Comparison of ENCODE assay signal across 8 cellular contexts in the genomic region with DNA sequence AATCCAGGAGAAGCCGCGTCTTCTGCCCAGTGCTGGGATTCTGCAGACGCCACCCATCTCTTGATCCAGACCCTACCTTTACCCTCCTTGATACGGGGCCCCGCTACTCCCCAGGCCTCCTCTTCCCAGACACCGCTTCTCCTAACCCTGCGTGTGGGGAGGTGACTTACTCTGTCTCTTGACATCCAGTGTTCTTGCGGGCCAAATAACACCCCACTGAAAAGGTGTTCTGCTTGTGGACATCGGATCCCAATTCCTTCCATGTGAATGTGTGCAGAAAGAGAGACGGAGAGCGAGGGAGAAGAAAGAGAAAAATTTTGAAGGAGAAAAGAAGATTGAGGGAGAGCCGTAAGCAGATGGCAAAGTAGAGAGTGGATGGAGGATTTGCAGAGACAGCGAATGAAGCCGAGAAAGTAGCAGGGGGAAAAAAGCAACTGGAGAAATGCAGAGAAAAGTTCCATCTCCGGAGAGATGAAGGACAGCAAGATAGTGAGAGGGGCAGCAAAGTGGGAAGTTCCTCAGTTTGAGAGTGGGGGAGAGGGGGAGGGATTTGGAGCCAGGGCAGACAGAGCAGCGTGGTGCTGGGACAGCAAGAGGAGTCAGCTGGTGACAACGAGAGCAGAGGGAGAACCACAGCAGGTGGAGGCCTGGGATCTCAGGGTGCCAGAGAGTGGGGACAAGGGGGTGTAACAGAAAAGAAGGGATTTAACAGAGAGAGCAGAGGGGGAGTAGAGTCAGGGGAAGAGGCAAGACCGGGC. TPM values are rescaled to one million over a fixed set of nuclear protein-coding genes. Genes with fewer than 3 reads are reported as not detected.
DNase-seq lines count a peak whose midpoint lies in the region; ATAC-seq, FAIRE-seq and TF ChIP-seq lines count a peak whose summit lies in the region.

No MANE protein-coding gene starts in this region.

- peaks cover 37% of the 10 kb centered on the region for H3K79me2 ChIP-seq in Loucy (ENCODE audit: insufficient read depth, low read length)

- H3K36me3 Mint-ChIP-seq in activated CD4-positive, alpha-beta T cell treated with anti-CD3 and anti-CD28 coated beads for 36 hours (ENCODE audit: low read depth): peaks cover 75% of the 10 kb centered on the region
- H3K36me3 Mint-ChIP-seq in central memory CD8-positive, alpha-beta T cell (ENCODE audit: insufficient read depth): peaks cover 27% of the 10 kb centered on the region

- H3K9me2 ChIP-seq in Loucy (replicated peaks; ENCODE audit: low read depth, low read length): no peaks in the 10 kb centered on the region

- CTCF ChIA-PET in activated CD4-positive, alpha-beta T cell treated with anti-CD3 and anti-CD28 coated beads for 36 hours (lab: Charles Lee): no interaction called here

- FAIRE-seq in HTR-8/SVneo (lab: Jason Lieb, UNC): no peak

- no peaks in the 10 kb centered on the region for H3K27me3 Mint-ChIP-seq in activated CD4-positive, alpha-beta T cell treated with anti-CD3 and anti-CD28 coated beads for 36 hours
- H3K27me3 Mint-ChIP-seq in central memory CD8-positive, alpha-beta T cell: no peaks in the 10 kb centered on the region

- peak overlapping the region; percentile 100 for H2AFZ ChIP-seq in Loucy (ENCODE audit: low read length)

- H3K4me1 ChIP-seq in Loucy (ENCODE audit: insufficient read depth, low read length, poor library complexity, severe bottlenecking) (peaks cover 15% of the 10 kb centered on the region), mononuclear cell (ENCODE audit: insufficient read depth, low read length) (peaks cover 14% of the 10 kb centered on the region)

- peak overlapping the region; percentile 98 for H3K27ac Mint-ChIP-seq in activated CD4-positive, alpha-beta T cell treated with anti-CD3 and anti-CD28 coated beads for 36 hours
- H3K27ac Mint-ChIP-seq in central memory CD8-positive, alpha-beta T cell (ENCODE audit: low read depth): peak overlapping the region; percentile 98

- peaks cover 18% of the 10 kb centered on the region for H3K4me1 Mint-ChIP-seq in activated CD4-positive, alpha-beta T cell treated with anti-CD3 and anti-CD28 coated beads for 36 hours
- H3K4me1 Mint-ChIP-seq in central memory CD8-positive, alpha-beta T cell: peaks cover 28% of the 10 kb centered on the region

- TF ChIP-seq CTCF in Loucy (conservative IDR thresholded peaks at IDR 0.05; ENCODE audit: low read length): no peak

- peak overlapping the region; percentile 81 for H3K4me2 ChIP-seq in Loucy (ENCODE audit: low read depth, low read length, poor library complexity, severe bottlenecking)

- peak; percentile 9 for DNase-seq in activated CD4-positive, alpha-beta T cell treated with anti-CD3 and anti-CD28 coated beads for 36 hours
- DNase-seq in activated CD4-positive, alpha-beta T cell treated with anti-CD3 and anti-CD28 coated beads for 4 hours: no peak
- no peak for DNase-seq in central memory CD8-positive, alpha-beta T cell (ENCODE audit: low spot score in 2 of 2)
- DNase-seq in HTR-8/SVneo (ENCODE audit: insufficient read length, low spot score) (no peak), G401 (ENCODE audit: low spot score) (no peak)

- H3K27me3 ChIP-seq in Loucy (ENCODE audit: insufficient read depth, low read length, poor library complexity, severe bottlenecking) (no peaks in the 10 kb centered on the region), mononuclear cell (ENCODE audit: insufficient read depth, low read length) (no peaks in the 10 kb centered on the region)

- H3K9me3 ChIP-seq in Loucy (ENCODE audit: insufficient read depth, low read depth, low read length): no peaks in the 10 kb centered on the region
- peaks cover 15% of the 10 kb centered on the region for H3K9me3 ChIP-seq in mononuclear cell (ENCODE audit: low read depth, low read length)

- POLR2A ChIA-PET in activated CD4-positive, alpha-beta T cell treated with anti-CD3 and anti-CD28 coated beads for 36 hours (lab: Charles Lee): no interaction called here

- no peaks in the 10 kb centered on the region for H3F3A ChIP-seq in Loucy (ENCODE audit: low read depth)

- intact Hi-C loops in activated CD4-positive, alpha-beta T cell treated with anti-CD3 and anti-CD28 coated beads for 36 hours (cut with DNase I, micrococcal nuclease): loop anchor here in 1 of 2 experiments (1.0 kb wide), 1 partner anchor 28 kb away; the partner anchor contains the start of gene ZNF766

- H3K36me3 ChIP-seq in Loucy (ENCODE audit: insufficient read depth, low read length): peaks cover 28% of the 10 kb centered on the region; the same call in 1 of the 2 replicates

- ATAC-seq in activated CD4-positive, alpha-beta T cell treated with anti-CD3 and anti-CD28 coated beads for 36 hours: peak; percentile 54
- no peak for ATAC-seq in central memory CD8-positive, alpha-beta T cell (replicated peaks; ENCODE audit: extremely low read depth, poor library complexity, severe bottlenecking)
- no peak for ATAC-seq in GM21526 (IDR thresholded peaks at IDR 0.05; ENCODE audit: low FRiP score, unreplicated experiment)

- H3K9me3 Mint-ChIP-seq in activated CD4-positive, alpha-beta T cell treated with anti-CD3 and anti-CD28 coated beads for 36 hours (ENCODE audit: low read depth): peaks cover 38% of the 10 kb centered on the region
- peaks cover 1% of the 10 kb centered on the region for H3K9me3 Mint-ChIP-seq in central memory CD8-positive, alpha-beta T cell

- H3K4me3 ChIP-seq in Loucy (ENCODE audit: low read length, poor library complexity, severe bottlenecking) (peak overlapping the region; percentile 99), mononuclear cell (ENCODE audit: low read length) (peak overlapping the region; percentile 81)

- in situ Hi-C loops in G401 (cut with HindIII; ENCODE audit: low sequenced_read_pairs): no loop called here

- peak overlapping the region; percentile 90 for H3K4me3 Mint-ChIP-seq in activated CD4-positive, alpha-beta T cell treated with anti-CD3 and anti-CD28 coated beads for 36 hours
- peak overlapping the region; percentile 91 for H3K4me3 Mint-ChIP-seq in central memory CD8-positive, alpha-beta T cell

- peak overlapping the region; percentile 96 for H3K9ac ChIP-seq in Loucy (ENCODE audit: low read depth, low read length, poor library complexity, severe bottlenecking)

- H4K20me1 ChIP-seq in Loucy (ENCODE audit: insufficient read depth, low read length, poor library complexity, severe bottlenecking): peaks cover 16% of the 10 kb centered on the region

RNA-seq across cellular contexts. Expression of gene ZNF480, which starts 0.8 kb away (rescaled TPM):
- 1 to 10 TPM; 4.8 to 5.0 TPM for total RNA-seq in activated CD4-positive, alpha-beta T cell treated with anti-CD3 and anti-CD28 coated beads for 36 hours
- total RNA-seq in mononuclear cell: 5.6 TPM
- total RNA-seq in G401 (2014; rRNA removed; shearing (Covaris generic)): 4.9 and 9.1 TPM in 2 replicates

RNA-seq across cellular contexts. Expression of gene ZNF766, which starts 28.4 kb away (rescaled TPM):
- 10 to 100 TPM; 28.6 to 34.2 TPM for total RNA-seq in activated CD4-positive, alpha-beta T cell treated with anti-CD3 and anti-CD28 coated beads for 36 hours
- total RNA-seq in mononuclear cell: 53.9 TPM
- 5.6 and 6.8 TPM in 2 replicates for total RNA-seq in G401 (2014; rRNA removed; shearing (Covaris generic))

RNA-seq across cellular contexts. Expression of gene ZNF610, which starts 38.3 kb away (rescaled TPM):
- total RNA-seq in activated CD4-positive, alpha-beta T cell treated with anti-CD3 and anti-CD28 coated beads for 36 hours: 1 to 10 TPM; 2.3 to 3.3 TPM
- 0.52 TPM for total RNA-seq in mononuclear cell
- 0.47 TPM in 1 of 2 replicates, not detected in the other for total RNA-seq in G401 (2014; rRNA removed; shearing (Covaris generic))
